8 cellular contexts compared by ENCODE assay signal in genomic region chr13:38348890-38349289, GRCh38. TPM values are rescaled to one million over a fixed set of nuclear protein-coding genes. Genes with fewer than 3 reads are reported as not detected.
DNase-seq lines count a peak whose midpoint lies in the region; ATAC-seq lines count a peak whose summit lies in the region.

No MANE protein-coding gene starts in this region.

- POLR2A ChIA-PET in T-cell (lab: Charles Lee) = interaction anchor here (0.5 to 1.3 kb wide), 4 partner anchors 13 to 1437 kb away, joined by 4 to 5 read pairs (median 4); partner anchors contain the start of gene EXOSC8 (in 1 of the 2)

- H3K4me1 Mint-ChIP-seq in T-cell = peaks cover 39 to 45% (median 44%) of the 10 kb centered on the region in 3 donors
- peaks cover 57% of the 10 kb centered on the region for H3K4me1 Mint-ChIP-seq in stimulated activated naive CD8-positive, alpha-beta T cell treated with anti-CD3 and anti-CD28 coated beads, Interleukin-15, Interleukin-2, amounts not matched to agents 100 ng/mL and 50 ng/mL, for 24 hours (ENCODE audit: low read depth)

- H3K27ac ChIP-seq in mesodermal cell (ENCODE audit: low read depth, low read length, severe bottlenecking) = peak overlapping the region; percentile 25

- peak overlapping the region; percentile 96 to 99 (median 97) for H3K4me3 Mint-ChIP-seq in T-cell
- peak overlapping the region; percentile 99 for H3K4me3 Mint-ChIP-seq in stimulated activated naive CD8-positive, alpha-beta T cell treated with anti-CD3 and anti-CD28 coated beads, Interleukin-15, Interleukin-2, amounts not matched to agents 100 ng/mL and 50 ng/mL, for 24 hours

- no peaks in the 10 kb centered on the region for H3K9me3 ChIP-seq in mesodermal cell (ENCODE audit: control insufficient read depth, low read length)

- DNase-seq in AG20443 (ENCODE audit: low spot score) (peak; percentile 25), T-cell (peak in 7 of 34 experiments; percentile 0 to 6 (median 2)), dermis blood vessel endothelial cell (peak; percentile 50), NCI-H1436 (lab: John Stamatoyannopoulos, UW) (no peak)

- peak overlapping the region; percentile 89 for H3K4me3 ChIP-seq in mesodermal cell (ENCODE audit: extremely low read depth, insufficient read depth, low read length, poor library complexity, severe bottlenecking)

- H3K9me3 Mint-ChIP-seq in T-cell = no peaks in the 10 kb centered on the region
- H3K9me3 Mint-ChIP-seq in stimulated activated naive CD8-positive, alpha-beta T cell treated with anti-CD3 and anti-CD28 coated beads, Interleukin-15, Interleukin-2, amounts not matched to agents 100 ng/mL and 50 ng/mL, for 24 hours = no peaks in the 10 kb centered on the region

- WGBS in mesodermal cell (ENCODE audit: insufficient coverage in 2 of 2), 2 experiments = no CpG with 5 or more reads among the region's 11 CpGs

- H3K36me3 ChIP-seq in mesodermal cell (ENCODE audit: control insufficient read depth, insufficient read depth, low read length) = peaks cover 18% of the 10 kb centered on the region

- ATAC-seq in GM18907 (IDR thresholded peaks at IDR 0.05; ENCODE audit: unreplicated experiment) (peak; percentile 18), HG03139 (IDR thresholded peaks at IDR 0.05; ENCODE audit: unreplicated experiment) (peak; percentile 4), T-cell (replicated peaks in 1 of 4) (no peak)

- H3K4me1 ChIP-seq in mesodermal cell (ENCODE audit: control insufficient read depth, insufficient read depth, low read length, poor library complexity, severe bottlenecking) = peaks cover 11% of the 10 kb centered on the region

- peaks cover 20% of the 10 kb centered on the region for H3K36me3 Mint-ChIP-seq in T-cell
- peaks cover 32% of the 10 kb centered on the region for H3K36me3 Mint-ChIP-seq in stimulated activated naive CD8-positive, alpha-beta T cell treated with anti-CD3 and anti-CD28 coated beads, Interleukin-15, Interleukin-2, amounts not matched to agents 100 ng/mL and 50 ng/mL, for 24 hours (ENCODE audit: low read depth)

- H3K27ac Mint-ChIP-seq in T-cell = peak overlapping the region; percentile 92 to 97
- peak overlapping the region; percentile 99 for H3K27ac Mint-ChIP-seq in stimulated activated naive CD8-positive, alpha-beta T cell treated with anti-CD3 and anti-CD28 coated beads, Interleukin-15, Interleukin-2, amounts not matched to agents 100 ng/mL and 50 ng/mL, for 24 hours

- H3K27me3 Mint-ChIP-seq in T-cell = no peaks in the 10 kb centered on the region
- H3K27me3 Mint-ChIP-seq in stimulated activated naive CD8-positive, alpha-beta T cell treated with anti-CD3 and anti-CD28 coated beads, Interleukin-15, Interleukin-2, amounts not matched to agents 100 ng/mL and 50 ng/mL, for 24 hours = no peaks in the 10 kb centered on the region

- CTCF ChIA-PET in T-cell (lab: Charles Lee) = interaction anchor here in 1 of 2 donors (0.7 kb wide), 1 partner anchor 1350 kb away, joined by 4 read pairs; the partner anchor contains the start of gene ALG5

RNA-seq across cellular contexts. Expression of gene UFM1, which starts 0.8 kb away (rescaled TPM):
- total RNA-seq in T-cell = 10 to 100 TPM; 54.2 to 72.7 (median 59.7) TPM
- total RNA-seq in dermis blood vessel endothelial cell = 43.5 and 55.0 TPM in 2 replicates
- 49.9 TPM for polyA plus RNA-seq in mesodermal cell (2013, experiment 1 of 2)
- polyA plus RNA-seq in mesodermal cell (2013, experiment 2 of 2) = 48.3 TPM

Comparison
In these comparisons a context has a peak if more than half of its experiments do, and no peak if none do; other contexts are left out.
1. ATAC-seq: peak in GM18907 (single experiment) and HG03139 (single experiment); none in T-cell (0 of 4).